Comparison of ENCODE assay signal across 12 cellular contexts in genomic region chr7:76492139-76492538, GRCh38. TPM values are rescaled to one million over a fixed set of nuclear protein-coding genes. Genes with fewer than 3 reads are reported as not detected.
DNase-seq lines count a peak whose midpoint lies in the region; FAIRE-seq and TF ChIP-seq lines count a peak whose summit lies in the region.
"Not testable (repeated sequence)": the region's sequence is repeated elsewhere in the genome, so short reads cannot be mapped to it uniquely, and the experiment has no call there.
"Had no signal": no experiment of that assay in that cellular context is flagged by ENCODE, and none has a peak within 500 bp of the region (broad histone marks: within the 10 kb centered on the region; RNA-seq: fewer than 3 reads in every experiment).

No MANE protein-coding gene starts in this region.

- H3K4me2 ChIP-seq in BLaER1 (peak overlapping the region; percentile 48), DOHH2 (ENCODE audit: low read length) (peak overlapping the region; percentile 43)
- H3K4me2 ChIP-seq in Karpas-422 (ENCODE audit: low read depth, low read length, poor library complexity, severe bottlenecking) = not testable (repeated sequence)

- H3K4me1 ChIP-seq in BLaER1; Karpas-422 (ENCODE audit: low read length); kidney (ENCODE audit: control insufficient read depth in 1 of 2, insufficient read depth in 1 of 2, low read depth in 1 of 2, low read length in 2 of 2); sigmoid colon: not testable (repeated sequence)
- H3K4me1 ChIP-seq in DOHH2 (ENCODE audit: control insufficient read depth, low read length) = peaks cover 12% of the 10 kb centered on the region

- not testable (repeated sequence) for H3K79me2 ChIP-seq in DOHH2 (ENCODE audit: control insufficient read depth, low read length); Karpas-422 (ENCODE audit: low read length)

- not testable (repeated sequence) for H3K27me3 Mint-ChIP-seq in type B pancreatic cell

- TF ChIP-seq POLR2A in sigmoid colon (IDR thresholded peaks at IDR 0.05) = not testable (repeated sequence)

- not testable (repeated sequence) for H3K27me3 ChIP-seq in BLaER1; DOHH2 (ENCODE audit: control insufficient read depth, low read length); Karpas-422 (ENCODE audit: low read length); sigmoid colon

- not testable (repeated sequence) for H3K36me3 ChIP-seq in BLaER1; DOHH2 (ENCODE audit: control insufficient read depth, low read length); Karpas-422 (ENCODE audit: insufficient read depth, low read length); kidney (ENCODE audit: control insufficient read depth in 1 of 2, insufficient read depth in 2 of 2, low read length in 2 of 2); sigmoid colon

- not testable (repeated sequence) for H3K9me2 ChIP-seq in DOHH2 (replicated peaks; ENCODE audit: control insufficient read depth, low read length); Karpas-422 (replicated peaks; ENCODE audit: insufficient read depth, low read length)

- not testable (repeated sequence) for H3K27ac ChIP-seq in BLaER1; DOHH2 (ENCODE audit: low read depth, low read length); kidney (ENCODE audit: low read depth in 2 of 2, low read length in 2 of 2); sigmoid colon
- peak overlapping the region; percentile 63; the same call in 1 of the 2 replicates for H3K27ac ChIP-seq in Karpas-422 (ENCODE audit: low read length)

- H3K4me1 Mint-ChIP-seq in type B pancreatic cell (ENCODE audit: unreplicated experiment) = not testable (repeated sequence)

- H4K20me1 ChIP-seq in BLaER1; DOHH2 (ENCODE audit: control insufficient read depth, insufficient read depth, low read depth, low read length); Karpas-422 (ENCODE audit: insufficient read depth, low read depth, low read length): not testable (repeated sequence)

- not testable (repeated sequence) for H2AFZ ChIP-seq in Karpas-422 (ENCODE audit: low read length)

- not testable (repeated sequence) for H3K9me3 ChIP-seq in BLaER1; DOHH2 (ENCODE audit: control insufficient read depth, insufficient read depth, low read length); Karpas-422 (ENCODE audit: low read length); kidney (ENCODE audit: control insufficient read depth in 1 of 2, low read length in 2 of 2); sigmoid colon

- not testable (repeated sequence) for H3K27ac Mint-ChIP-seq in type B pancreatic cell

- not testable (repeated sequence) for H3K4me3 Mint-ChIP-seq in type B pancreatic cell

- TF ChIP-seq EP300 in sigmoid colon (IDR thresholded peaks at IDR 0.05) = not testable (repeated sequence)

- H3K4me3 ChIP-seq in BLaER1; DOHH2 (ENCODE audit: low read length); Karpas-422 (ENCODE audit: low read length); kidney (ENCODE audit: low read length in 2 of 2); sigmoid colon: not testable (repeated sequence)

- not testable (repeated sequence) for H3K9ac ChIP-seq in BLaER1; Karpas-422 (ENCODE audit: low read length); kidney (ENCODE audit: low read length in 2 of 2)

- H3K9me3 Mint-ChIP-seq in type B pancreatic cell = not testable (repeated sequence)

- FAIRE-seq in kidney (lab: Jason Lieb, UNC) = not testable (repeated sequence)

- TF ChIP-seq CTCF in DOHH2 (IDR thresholded peaks at IDR 0.05; ENCODE audit: low read depth, low read length, poor library complexity, severe bottlenecking); kidney (IDR thresholded peaks at IDR 0.05; ENCODE audit: borderline replicate concordance, extremely low read depth, insufficient read depth); sigmoid colon (IDR thresholded peaks at IDR 0.05); type B pancreatic cell (conservative IDR thresholded peaks at IDR 0.05): not testable (repeated sequence)

- H3K36me3 Mint-ChIP-seq in type B pancreatic cell = not testable (repeated sequence)

- WGBS in sigmoid colon, 2 donors = 91 to 96% methylated on average over 5 of the region's 10 CpGs

- peak; percentile 93 for DNase-seq in Karpas-422
- DNase-seq in kidney = peak; percentile 12
- DNase-seq in sigmoid colon = peak; percentile 13
- peak; percentile 6 for DNase-seq in type B pancreatic cell (ENCODE audit: extremely low spot score, unreplicated experiment)

- intact Hi-C loops in kidney (cut with DNase I); sigmoid colon (cut with DNase I): not testable (repeated sequence)

- not testable (repeated sequence) for H3F3A ChIP-seq in DOHH2 (ENCODE audit: control insufficient read depth, insufficient read depth)

RNA-seq across cellular contexts. Expression of gene UPK3B, which starts 18.2 kb away (rescaled TPM):
- total RNA-seq in Karpas-422 (2014; rRNA removed; shearing (Covaris generic); ENCODE audit: low replicate concordance) = 0.26 TPM in 1 of 2 replicates, not detected in the other
- 1.9 TPM for total RNA-seq in kidney
- 0.15 TPM for polyA plus RNA-seq in kidney (ENCODE audit: insufficient read depth, low read depth, low replicate concordance)
- total RNA-seq in sigmoid colon = 1 to 10 TPM in 1 of 4 donors, under 1 TPM in 3; 0.27 to 3.9 (median 0.77) TPM
- 1 to 10 TPM in 1 of 3 donors, under 1 TPM in 1, not detected in 1; 0.92 to 1.9 TPM for polyA plus RNA-seq in sigmoid colon
- 10.7 and 11.2 TPM in 2 replicates for total RNA-seq in type B pancreatic cell (ENCODE audit: low replicate concordance)
- total RNA-seq: Daoy had no signal
- polyA plus RNA-seq: BJ had no signal

RNA-seq across cellular contexts. Expression of gene DTX2, which starts 30.6 kb away (rescaled TPM):
- total RNA-seq in Karpas-422 (2014; rRNA removed; shearing (Covaris generic); ENCODE audit: low replicate concordance) = 17.0 and 26.5 TPM in 2 replicates
- total RNA-seq in kidney (21.6 TPM), sigmoid colon (10 to 100 TPM; 11.1 to 29.9 (median 17.0) TPM), type B pancreatic cell (ENCODE audit: low replicate concordance) (30.1 and 30.6 TPM in 2 replicates)
- polyA plus RNA-seq in kidney (ENCODE audit: insufficient read depth, low read depth, low replicate concordance) (8.1 TPM), sigmoid colon (10 to 100 TPM; 23.4 to 71.9 (median 37.9) TPM)

RNA-seq across cellular contexts. Expression of gene SPDYE16, which starts 51.0 kb away (rescaled TPM):
- total RNA-seq in Karpas-422 (2014; rRNA removed; shearing (Covaris generic); ENCODE audit: low replicate concordance) = not detected in 2 replicates
- total RNA-seq in kidney (0.31 TPM), sigmoid colon (1 to 10 TPM in 1 of 4 donors, under 1 TPM in 1, not detected in 2; 0.16 to 2.5 TPM), type B pancreatic cell (ENCODE audit: low replicate concordance) (0.19 and 0.51 TPM in 2 replicates)
- polyA plus RNA-seq in kidney (ENCODE audit: insufficient read depth, low read depth, low replicate concordance) (not detected), sigmoid colon (under 1 TPM in 2 of 3 donors, not detected in 1; 0.06 to 0.60 TPM)
- total RNA-seq: A172, Calu3, G401 had no signal
- polyA plus RNA-seq: A549, BJ had no signal

Comparison
In these comparisons a context has a peak if more than half of its experiments do, and no peak if none do; other contexts are left out.
1. DNase-seq: peak in every context shown above with its lines; median percentile 93 in Karpas-422; 13 in sigmoid colon; 12 in kidney; 6 in type B pancreatic cell.